In the genomic region with DNA sequence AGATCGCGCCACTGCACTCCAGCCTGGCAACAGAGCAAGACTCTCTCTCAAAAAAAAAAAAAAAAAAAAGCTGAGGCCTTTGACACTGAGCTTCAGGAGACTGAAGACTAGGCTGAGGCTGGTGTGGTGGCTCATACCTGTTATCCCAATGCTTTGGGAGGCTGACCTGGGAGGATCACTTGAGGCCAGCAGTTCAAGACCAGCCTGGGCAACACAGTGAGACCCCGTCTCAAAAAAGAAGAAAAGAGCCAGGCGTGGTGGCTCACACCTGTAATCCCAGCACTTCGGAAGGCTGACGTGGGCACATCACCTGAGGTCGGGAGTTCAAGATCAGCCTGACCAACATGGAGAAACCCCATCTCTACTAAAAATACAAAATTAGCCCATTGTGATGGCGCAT, we compare ENCODE assay signal across 6 cellular contexts. TPM values are rescaled to one million over a fixed set of nuclear protein-coding genes. Genes with fewer than 3 reads are reported as not detected.
"Had no signal": no experiment of that assay in that cellular context is flagged by ENCODE, and none has a peak within 500 bp of the region (broad histone marks: within the 10 kb centered on the region; RNA-seq: fewer than 3 reads in every experiment).

No MANE protein-coding gene starts in this region.

RNA-seq across cellular contexts. Expression of gene SPACDR, which starts 16.7 kb away (rescaled TPM):
- total RNA-seq: epithelial cell of proximal tubule, fibroblast of villous mesenchyme, frontal cortex, kidney epithelial cell, left lobe of liver had no signal
- polyA plus RNA-seq: hepatocyte had no signal
